ENCODE assay signal across 9 cellular contexts in genomic region chr7:44867073-44867990, GRCh38. TPM values are rescaled to one million over a fixed set of nuclear protein-coding genes. Genes with fewer than 3 reads are reported as not detected.
DNase-seq lines count a peak whose midpoint lies in the region; ATAC-seq, FAIRE-seq and TF ChIP-seq lines count a peak whose summit lies in the region.
"Had no signal": no experiment of that assay in that cellular context is flagged by ENCODE, and none has a peak within 500 bp of the region (broad histone marks: within the 10 kb centered on the region; RNA-seq: fewer than 3 reads in every experiment).

No MANE protein-coding gene starts in this region.

- no peak for FAIRE-seq in GM12891 (lab: Jason Lieb, UNC)

- no peak overlapping the region for H3K4me3 ChIP-seq in SJSA1
- H3K4me3 ChIP-seq in foreskin fibroblast (ENCODE audit: low read depth in 1 of 2, low read length in 2 of 2) = no peak overlapping the region
- H3K4me3 ChIP-seq in testis = no peak overlapping the region

- TF ChIP-seq CTCF in foreskin fibroblast (IDR thresholded peaks at IDR 0.05; ENCODE audit: low read depth, low read length) (no peak), testis (IDR thresholded peaks at IDR 0.05) (no peak)

- no peak for DNase-seq in activated naive CD4-positive, alpha-beta T cell treated with anti-CD3 and anti-CD28 coated beads, Interleukin-2, amount 50 U/mL, for 72 hours (ENCODE audit: low spot score in 2 of 2)
- no peak for DNase-seq in activated naive CD4-positive, alpha-beta T cell treated with anti-CD3 and anti-CD28 coated beads, Interleukin-2, amount 50 U/mL, for 16 hours
- peak; percentile 44 to 62 for DNase-seq in SJSA1 (ENCODE audit: low read depth in 1 of 2, low spot score in 2 of 2)
- peak; percentile 83 to 93 for DNase-seq in foreskin fibroblast
- peak; percentile 76 for DNase-seq in stromal cell of bone marrow (ENCODE audit: low read depth)
- DNase-seq in testis = no peak
- DNase-seq in activated gamma-delta T cell (lab: John Stamatoyannopoulos, UW) = no peak
- DNase-seq in GM12891 (ENCODE audit: insufficient read length, low spot score) = no peak
- DNase-seq: activated CD8-positive, alpha-beta memory T cell treated with anti-CD3 and anti-CD28 coated beads, Interleukin-2, amount 50 U/mL, for 4 hours had no signal

- H3K9me3 Mint-ChIP-seq in activated naive CD4-positive, alpha-beta T cell treated with anti-CD3 and anti-CD28 coated beads, Interleukin-2, amount 50 U/mL, for 72 hours = peaks cover 0 to 7% of the 10 kb centered on the region in 2 donors

- H3K27ac ChIP-seq in SJSA1 = no peak overlapping the region
- no peak overlapping the region for H3K27ac ChIP-seq in testis

- no peaks in the 10 kb centered on the region for H3K27me3 ChIP-seq in SJSA1 (replicated peaks)
- no peaks in the 10 kb centered on the region for H3K27me3 ChIP-seq in testis

- H3K4me1 ChIP-seq in SJSA1 (replicated peaks) (peaks cover 9% of the 10 kb centered on the region; the same call in 1 of the 2 replicates), testis (no peaks in the 10 kb centered on the region)

- no peak for TF ChIP-seq POLR2A in testis (IDR thresholded peaks at IDR 0.05)
- no peak for TF ChIP-seq POLR2A in GM12891 (IDR thresholded peaks at IDR 0.05; ENCODE audit: low read depth, low read length)

- intact Hi-C loops in testis (cut with DNase I; ENCODE audit: low total_unique reads) = no loop called here

- H3K36me3 ChIP-seq in SJSA1 = no peaks in the 10 kb centered on the region
- no peaks in the 10 kb centered on the region for H3K36me3 ChIP-seq in testis (ENCODE audit: low read depth, missing control alignments)

- WGBS in testis, 2 donors = 68 to 70% methylated on average over 4 of the region's 4 CpGs

- peaks cover 0 to 9% of the 10 kb centered on the region in 2 donors for H3K36me3 Mint-ChIP-seq in activated naive CD4-positive, alpha-beta T cell treated with anti-CD3 and anti-CD28 coated beads, Interleukin-2, amount 50 U/mL, for 72 hours

- H3K9me3 ChIP-seq in SJSA1 (replicated peaks) = no peaks in the 10 kb centered on the region
- no peaks in the 10 kb centered on the region for H3K9me3 ChIP-seq in testis

- H3K27ac Mint-ChIP-seq in activated naive CD4-positive, alpha-beta T cell treated with anti-CD3 and anti-CD28 coated beads, Interleukin-2, amount 50 U/mL, for 72 hours = peak overlapping the region; percentile 14 to 65

- ATAC-seq in activated naive CD4-positive, alpha-beta T cell treated with anti-CD3 and anti-CD28 coated beads, Interleukin-2, amount 50 U/mL, for 72 hours = peak; percentile 77 to 98

TF ChIP-seq in GM12891, 5 proteins besides CTCF, POLR2A, EP300 and RAD21:
- no peak for TF ChIP-seq POLR2AphosphoS5 (IDR thresholded peaks at IDR 0.05; ENCODE audit: low read depth, low read length)
- TF ChIP-seq SPI1 (IDR thresholded peaks at IDR 0.05; ENCODE audit: low read depth, low read length) = no peak
- no peak for TF ChIP-seq POU2F2 (IDR thresholded peaks at IDR 0.05; ENCODE audit: low read depth, low read length)
- no peak for TF ChIP-seq PAX5 (IDR thresholded peaks at IDR 0.05; ENCODE audit: insufficient read depth, low read length, severe bottlenecking)
- no peak for TF ChIP-seq TAF1 (IDR thresholded peaks at IDR 0.05; ENCODE audit: low read depth, low read length)

RNA-seq across cellular contexts. Expression of gene PURB, which starts 18.0 kb away (rescaled TPM):
- 10 to 100 TPM; 18.0 to 22.0 TPM for total RNA-seq in activated naive CD4-positive, alpha-beta T cell treated with anti-CD3 and anti-CD28 coated beads, Interleukin-2, amount 50 U/mL, for 72 hours
- total RNA-seq in SJSA1 (2014; rRNA removed; shearing (Covaris generic)) = 10.4 and 23.0 TPM in 2 replicates
- 10 to 100 TPM; 22.4 to 23.9 TPM for total RNA-seq in testis
- 14.7 TPM for polyA plus RNA-seq in testis (ENCODE audit: insufficient read depth, low read depth, low replicate concordance)
- polyA plus RNA-seq in GM12891 (2012; ENCODE audit: low read depth, missing spikeins) = 6.8 TPM

RNA-seq across cellular contexts. Expression of gene H2AZ2, which starts 19.4 kb away (rescaled TPM):
- total RNA-seq in activated naive CD4-positive, alpha-beta T cell treated with anti-CD3 and anti-CD28 coated beads, Interleukin-2, amount 50 U/mL, for 72 hours = 100 to 1,000 TPM; 264 to 330 TPM
- total RNA-seq in SJSA1 (2014; rRNA removed; shearing (Covaris generic)) = 436 and 536 TPM in 2 replicates
- total RNA-seq in testis = 100 to 1,000 TPM in 1 of 2 donors, 10 to 100 TPM in 1; 77.2 to 103 TPM
- 154 TPM for polyA plus RNA-seq in testis (ENCODE audit: insufficient read depth, low read depth, low replicate concordance)
- 136 TPM for polyA plus RNA-seq in GM12891 (2012; ENCODE audit: low read depth, missing spikeins)

Comparison
In these comparisons a context has a peak if more than half of its experiments do, and no peak if none do; other contexts are left out.
1. DNase-seq: peak in SJSA1 (2 of 2), foreskin fibroblast (2 of 2) and stromal cell of bone marrow (single experiment); none in activated naive CD4-positive, alpha-beta T cell treated with anti-CD3 and anti-CD28 coated beads, Interleukin-2, amount 50 U/mL, for 72 hours (0 of 2), activated naive CD4-positive, alpha-beta T cell treated with anti-CD3 and anti-CD28 coated beads, Interleukin-2, amount 50 U/mL, for 16 hours (single experiment), testis (single experiment), activated gamma-delta T cell (single experiment) and GM12891 (single experiment).